1 cellular context compared by ENCODE assay signal in genomic region chr19:48873476-48874308, GRCh38.
TF ChIP-seq lines count a peak whose summit lies in the region.

No MANE protein-coding gene starts in this region.

TF ChIP-seq in GM23338, 12 proteins besides CTCF, POLR2A, EP300 and RAD21 (continued from another document):
- TF ChIP-seq EZH2phosphoT487 (IDR thresholded peaks at IDR 0.05; ENCODE audit: unreplicated experiment) (no peak), ETS1 (IDR thresholded peaks at IDR 0.05) (no peak), EZH2 (IDR thresholded peaks at IDR 0.05; ENCODE audit: low read depth, unreplicated experiment) (no peak), REST (IDR thresholded peaks at IDR 0.05; ENCODE audit: unreplicated experiment) (no peak)
